8 cellular contexts compared by ENCODE assay signal in genomic region chr18:36067118-36067957, GRCh38. TPM values are rescaled to one million over a fixed set of nuclear protein-coding genes. Genes with fewer than 3 reads are reported as not detected.
DNase-seq lines count a peak whose midpoint lies in the region; ATAC-seq and TF ChIP-seq lines count a peak whose summit lies in the region.

RPRD1A (minus strand) TSS chr18:36067559; CDS start chr18:36067404, 155 bp downstream.

- H3K9me3 ChIP-seq in mucosa of descending colon: no peaks in the 10 kb centered on the region

- H3K36me3 Mint-ChIP-seq in IgD-negative memory B cell: peaks cover 7% of the 10 kb centered on the region

- DNase-seq in DMS 273 treated with DMSO at 0.1 percent for 48 hours (lab: John Stamatoyannopoulos, UW) (peak; percentile 88), OCI-M2 (lab: John Stamatoyannopoulos, UW; ENCODE audit: unreplicated experiment) (peak; percentile 40), activated T-cell treated with anti-CD3 and anti-CD28 coated beads for 4 hours (peak; percentile 98), epithelial cell of esophagus (ENCODE audit: low read depth) (peak; percentile 96), mucosa of descending colon (peak; percentile 98 to 99 (median 99))
- peak; percentile 99 for DNase-seq in stimulated activated CD8-positive, alpha-beta memory T cell treated with anti-CD3 and anti-CD28 coated beads, Interleukin-4, amount 100 ng/mL, for 24 hours (ENCODE audit: low read depth)

- no peaks in the 10 kb centered on the region for H3K9me3 Mint-ChIP-seq in IgD-negative memory B cell

- no peaks in the 10 kb centered on the region for H3K36me3 ChIP-seq in mucosa of descending colon (ENCODE audit: low read depth)

- H3K4me1 Mint-ChIP-seq in IgD-negative memory B cell: peaks cover 29 to 33% (median 32%) of the 10 kb centered on the region in 3 donors

- TF ChIP-seq CTCF in epithelial cell of esophagus (IDR thresholded peaks at IDR 0.05; ENCODE audit: insufficient read depth, low read depth, low read length, missing control alignments): no peak
- TF ChIP-seq CTCF in mucosa of descending colon (IDR thresholded peaks at IDR 0.05): no peak

- H3K27ac Mint-ChIP-seq in IgD-negative memory B cell: peak within 1 kb of the TSS; percentile 79 to 98 (median 93)

- intact Hi-C loops in mucosa of descending colon (cut with DNase I, micrococcal nuclease): no loop called here

- H3K4me1 ChIP-seq in mucosa of descending colon (ENCODE audit: low read depth): peaks cover 9% of the 10 kb centered on the region

- peaks cover 4% of the 10 kb centered on the region for H3K27me3 Mint-ChIP-seq in IgD-negative memory B cell

- ATAC-seq in GM21529 (IDR thresholded peaks at IDR 0.05; ENCODE audit: unreplicated experiment): peak; percentile 96
- ATAC-seq in mucosa of descending colon: peak; percentile 98

- H3K4me3 Mint-ChIP-seq in IgD-negative memory B cell: peak within 1 kb of the TSS; percentile 74 to 99 (median 94)

- peak within 1 kb of the TSS; percentile 98 for H3K4me3 ChIP-seq in epithelial cell of esophagus (ENCODE audit: low read length)
- H3K4me3 ChIP-seq in mucosa of descending colon: peak within 1 kb of the TSS; percentile 75

RNA-seq across cellular contexts. Expression of gene RPRD1A, which starts in this region (rescaled TPM):
- polyA plus RNA-seq in IgD-negative memory B cell: 15.6 TPM
- total RNA-seq in mucosa of descending colon: 10 to 100 TPM; 31.7 to 64.5 (median 38.7) TPM

Comparison
In these comparisons a context has a peak if more than half of its experiments do, and no peak if none do; other contexts are left out.
1. Peak in every context shown above with its lines: DNase-seq, ATAC-seq and H3K4me3 ChIP-seq.
2. DNase-seq: peak in every context shown above with its lines; median percentile 99 in mucosa of descending colon; 99 in stimulated activated CD8-positive, alpha-beta memory T cell treated with anti-CD3 and anti-CD28 coated beads, Interleukin-4, amount 100 ng/mL, for 24 hours; 98 in activated T-cell treated with anti-CD3 and anti-CD28 coated beads for 4 hours; 96 in epithelial cell of esophagus; 88 in DMS 273 treated with DMSO at 0.1 percent for 48 hours; 40 in OCI-M2.